ENCODE assay signal across 13 cellular contexts in genomic region chr6:138430361-138431145, GRCh38.
DNase-seq lines count a peak whose midpoint lies in the region; ATAC-seq and TF ChIP-seq lines count a peak whose summit lies in the region.
"Had no signal": no experiment of that assay in that cellular context is flagged by ENCODE, and none has a peak within 500 bp of the region (broad histone marks: within the 10 kb centered on the region; RNA-seq: fewer than 3 reads in every experiment).

No MANE protein-coding gene starts in this region.

- TF ChIP-seq CTCF in coronary artery (IDR thresholded peaks at IDR 0.05) = no peak

- no peak for ATAC-seq in GM18498 (IDR thresholded peaks at IDR 0.05; ENCODE audit: unreplicated experiment)

- no peak overlapping the region for H3K27ac ChIP-seq in coronary artery
- H3K27ac ChIP-seq: parathyroid adenoma had no signal

- DNase-seq in NCI-H2171 (lab: John Stamatoyannopoulos, UW) (peak; percentile 21), coronary artery (ENCODE audit: low spot score) (no peak), inferior parietal cortex (ENCODE audit: extremely low spot score) (peak; percentile 44), putamen (ENCODE audit: low spot score) (peak; percentile 38), NCI-H1092 treated with DMSO at 0.1 percent for 48 hours (lab: John Stamatoyannopoulos, UW) (no peak), NCI-H2227 (lab: John Stamatoyannopoulos, UW; ENCODE audit: unreplicated experiment) (no peak)
- DNase-seq: activated CD4-positive, alpha-beta T cell treated with anti-CD3 and anti-CD28 coated beads, Interleukin-2, amount 50 U/mL, for 1 hour; activated naive CD4-positive, alpha-beta T cell treated with anti-CD3 and anti-CD28 coated beads, Interleukin-2, amount 50 U/mL, for 16 hours; activated T-cell treated with anti-CD3 and anti-CD28 coated beads for 4 hours; NCI-H1048; NCI-H226 had no signal

- peak overlapping the region; percentile 43 for H3K4me3 ChIP-seq in coronary artery

Comparison
In these comparisons a context has a peak if more than half of its experiments do, and no peak if none do; other contexts are left out.
1. DNase-seq: peak in NCI-H2171 (single experiment), inferior parietal cortex (single experiment) and putamen (single experiment); none in coronary artery (single experiment), NCI-H1092 treated with DMSO at 0.1 percent for 48 hours (single experiment) and NCI-H2227 (single experiment).